Comparison of ENCODE assay signal across 1 cellular context in the genomic region with DNA sequence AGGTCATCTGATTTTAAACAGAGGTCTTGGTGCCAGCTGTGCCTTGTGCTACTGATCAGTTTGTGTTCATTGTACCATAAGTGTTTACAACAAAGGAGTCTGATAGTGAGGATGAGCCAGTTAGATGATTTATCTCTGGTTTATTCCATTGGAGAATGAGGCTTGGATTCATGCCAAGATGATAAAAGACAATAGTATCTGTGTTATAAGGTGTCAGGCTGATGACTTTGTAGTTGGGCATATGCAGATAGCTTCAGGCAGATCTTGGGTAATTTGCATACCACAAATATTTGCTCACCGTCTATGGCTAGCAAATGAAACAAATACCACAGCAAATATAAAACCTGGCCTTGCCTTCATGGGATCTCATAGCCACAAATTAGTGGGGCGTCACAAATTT.
TF ChIP-seq lines count a peak whose summit lies in the region.

No MANE protein-coding gene starts in this region.

TF ChIP-seq in K562, 482 proteins besides CTCF, POLR2A, EP300 and RAD21 (continued from another document):
- TF ChIP-seq, protein P1, sequence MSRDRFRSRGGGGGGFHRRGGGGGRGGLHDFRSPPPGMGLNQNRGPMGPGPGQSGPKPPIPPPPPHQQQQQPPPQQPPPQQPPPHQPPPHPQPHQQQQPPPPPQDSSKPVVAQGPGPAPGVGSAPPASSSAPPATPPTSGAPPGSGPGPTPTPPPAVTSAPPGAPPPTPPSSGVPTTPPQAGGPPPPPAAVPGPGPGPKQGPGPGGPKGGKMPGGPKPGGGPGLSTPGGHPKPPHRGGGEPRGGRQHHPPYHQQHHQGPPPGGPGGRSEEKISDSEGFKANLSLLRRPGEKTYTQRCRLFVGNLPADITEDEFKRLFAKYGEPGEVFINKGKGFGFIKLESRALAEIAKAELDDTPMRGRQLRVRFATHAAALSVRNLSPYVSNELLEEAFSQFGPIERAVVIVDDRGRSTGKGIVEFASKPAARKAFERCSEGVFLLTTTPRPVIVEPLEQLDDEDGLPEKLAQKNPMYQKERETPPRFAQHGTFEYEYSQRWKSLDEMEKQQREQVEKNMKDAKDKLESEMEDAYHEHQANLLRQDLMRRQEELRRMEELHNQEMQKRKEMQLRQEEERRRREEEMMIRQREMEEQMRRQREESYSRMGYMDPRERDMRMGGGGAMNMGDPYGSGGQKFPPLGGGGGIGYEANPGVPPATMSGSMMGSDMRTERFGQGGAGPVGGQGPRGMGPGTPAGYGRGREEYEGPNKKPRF (IDR thresholded peaks at IDR 0.05; ENCODE audit: low read depth, low read length) = no peak
- TF ChIP-seq, protein P2, sequence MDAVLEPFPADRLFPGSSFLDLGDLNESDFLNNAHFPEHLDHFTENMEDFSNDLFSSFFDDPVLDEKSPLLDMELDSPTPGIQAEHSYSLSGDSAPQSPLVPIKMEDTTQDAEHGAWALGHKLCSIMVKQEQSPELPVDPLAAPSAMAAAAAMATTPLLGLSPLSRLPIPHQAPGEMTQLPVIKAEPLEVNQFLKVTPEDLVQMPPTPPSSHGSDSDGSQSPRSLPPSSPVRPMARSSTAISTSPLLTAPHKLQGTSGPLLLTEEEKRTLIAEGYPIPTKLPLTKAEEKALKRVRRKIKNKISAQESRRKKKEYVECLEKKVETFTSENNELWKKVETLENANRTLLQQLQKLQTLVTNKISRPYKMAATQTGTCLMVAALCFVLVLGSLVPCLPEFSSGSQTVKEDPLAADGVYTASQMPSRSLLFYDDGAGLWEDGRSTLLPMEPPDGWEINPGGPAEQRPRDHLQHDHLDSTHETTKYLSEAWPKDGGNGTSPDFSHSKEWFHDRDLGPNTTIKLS (IDR thresholded peaks at IDR 0.05; ENCODE audit: borderline replicate concordance, low read depth) = no peak
- TF ChIP-seq HNRNPH1 (optimal IDR thresholded peaks at IDR 0.05; ENCODE audit: low read depth, low read length) (no peak), CREB3 (tag; conservative IDR thresholded peaks at IDR 0.05; ENCODE audit: low read depth) (no peak)
